Comparison of ENCODE assay signal across 1 cellular context in genomic region chr1:22089787-22090186, GRCh38.
TF ChIP-seq lines count a peak whose summit lies in the region.

No MANE protein-coding gene starts in this region.

TF ChIP-seq in IMR-90, 13 proteins besides CTCF, POLR2A, EP300 and RAD21:
- TF ChIP-seq USF2 (IDR thresholded peaks at IDR 0.05; ENCODE audit: low read depth, low read length): no peak
- no peak for TF ChIP-seq MAZ (IDR thresholded peaks at IDR 0.05; ENCODE audit: borderline replicate concordance, low read depth, low read length)
- no peak for TF ChIP-seq ELK1 (IDR thresholded peaks at IDR 0.05; ENCODE audit: borderline replicate concordance, low read depth, low read length)
- no peak for TF ChIP-seq NFE2L2 (IDR thresholded peaks at IDR 0.05; ENCODE audit: low read depth, low read length)
- no peak for TF ChIP-seq MAFK (IDR thresholded peaks at IDR 0.05; ENCODE audit: low read depth, low read length)
- no peak for TF ChIP-seq RFX5 (IDR thresholded peaks at IDR 0.05; ENCODE audit: low read depth, low read length)
- TF ChIP-seq FOS (IDR thresholded peaks at IDR 0.05; ENCODE audit: low read depth, low read length): no peak
- TF ChIP-seq SMC3 (IDR thresholded peaks at IDR 0.05; ENCODE audit: low read depth, low read length): no peak
- TF ChIP-seq BHLHE40 (IDR thresholded peaks at IDR 0.05; ENCODE audit: low read depth, low read length): no peak
TF ChIP-seq in IMR-90: peak in this region for 0.
